Comparison of ENCODE assay signal across 8 cellular contexts in genomic region chr16:3158014-3158497, GRCh38. TPM values are rescaled to one million over a fixed set of nuclear protein-coding genes. Genes with fewer than 3 reads are reported as not detected.
A peak's percentile ranks its signal among the peaks of the same experiment; 100 is the strongest.
DNase-seq lines count a peak whose midpoint lies in the region; ATAC-seq and TF ChIP-seq lines count a peak whose summit lies in the region.

No MANE protein-coding gene starts in this region.

- no peaks in the 10 kb centered on the region for H3K36me3 ChIP-seq in ACC112 (ENCODE audit: insufficient read depth, low read length)
- H3K36me3 ChIP-seq in H7 (replicated peaks; ENCODE audit: control insufficient read depth, insufficient read depth, low read length), result no peaks in the 10 kb centered on the region

- intact Hi-C loops in Right ventricle myocardium superior (cut with DNase I), result no loop called here

- peak overlapping the region; percentile 33 for H3K27ac ChIP-seq in ACC112 (ENCODE audit: low read depth, low read length)

- H3K4me3 ChIP-seq in ACC112 (ENCODE audit: low read depth, low read length) (peak overlapping the region; percentile 96), H7 (ENCODE audit: insufficient read depth, low read depth, low read length) (peak overlapping the region; percentile 75), WI38 (ENCODE audit: low read depth, low read length) (peak overlapping the region; percentile 77)

- H3K4me1 ChIP-seq in ACC112 (ENCODE audit: control insufficient read depth, insufficient read depth, low read length, unreplicated experiment), result no peaks in the 10 kb centered on the region

- DNase-seq in H7, result peak; percentile 85
- DNase-seq in Right ventricle myocardium superior, result peak; percentile 44
- DNase-seq in retina, result peak; percentile 59
- no peak for DNase-seq in COLO668 (lab: John Stamatoyannopoulos, UW; ENCODE audit: unreplicated experiment)
- no peak for DNase-seq in NCI-H2081 (lab: John Stamatoyannopoulos, UW)
- DNase-seq in NCI-H2196 (lab: John Stamatoyannopoulos, UW; ENCODE audit: unreplicated experiment), result no peak

- no peaks in the 10 kb centered on the region for H3K79me2 ChIP-seq in ACC112 (ENCODE audit: control insufficient read depth, insufficient read depth, low read length, unreplicated experiment)

- H3K27me3 ChIP-seq in ACC112 (ENCODE audit: insufficient read depth, low read length), result no peaks in the 10 kb centered on the region
- H3K27me3 ChIP-seq in H7 (ENCODE audit: control insufficient read depth, insufficient read depth, low read length), result peaks cover 12% of the 10 kb centered on the region

- H2AFZ ChIP-seq in ACC112 (ENCODE audit: low read length, unreplicated experiment), result peak overlapping the region; percentile 94

- ATAC-seq in Right ventricle myocardium superior (ENCODE audit: poor library complexity), result peak; percentile 32

- TF ChIP-seq CTCF in WI38 (IDR thresholded peaks at IDR 0.05; ENCODE audit: low read depth, low read length), result no peak

RNA-seq across cellular contexts. Expression of gene ZNF213, which starts 23.2 kb away (rescaled TPM):
- total RNA-seq in H7 (2014; rRNA removed; shearing (Covaris generic)), result 5.5 and 6.3 TPM in 2 replicates
- 6.1 TPM for total RNA-seq in Right ventricle myocardium superior

RNA-seq across cellular contexts. Expression of gene OR1F1, which starts 29.9 kb away (rescaled TPM):
- total RNA-seq in H7 (2014; rRNA removed; shearing (Covaris generic)), result not detected in 2 replicates
- total RNA-seq in Right ventricle myocardium superior, result not detected

RNA-seq across cellular contexts. Expression of gene ZNF205, which starts 45.7 kb away (rescaled TPM):
- 40.2 and 41.2 TPM in 2 replicates for total RNA-seq in H7 (2014; rRNA removed; shearing (Covaris generic))
- 6.9 TPM for total RNA-seq in Right ventricle myocardium superior

RNA-seq across cellular contexts. Expression of gene ZSCAN10, which starts 59.0 kb away (rescaled TPM):
- 217 and 238 TPM in 2 replicates for total RNA-seq in H7 (2014; rRNA removed; shearing (Covaris generic))
- not detected for total RNA-seq in Right ventricle myocardium superior

Comparison
In these comparisons a context has a peak if more than half of its experiments do, and no peak if none do; other contexts are left out.
1. DNase-seq: peak in H7 (single experiment), Right ventricle myocardium superior (single experiment) and retina (single experiment); none in COLO668 (single experiment), NCI-H2081 (0 of 2) and NCI-H2196 (single experiment).
2. Peak in every context shown above with its lines, with median percentiles within 50 percentile points of each other: H3K4me3 ChIP-seq.